ENCODE assay signal across 1 cellular context in the genomic region with DNA sequence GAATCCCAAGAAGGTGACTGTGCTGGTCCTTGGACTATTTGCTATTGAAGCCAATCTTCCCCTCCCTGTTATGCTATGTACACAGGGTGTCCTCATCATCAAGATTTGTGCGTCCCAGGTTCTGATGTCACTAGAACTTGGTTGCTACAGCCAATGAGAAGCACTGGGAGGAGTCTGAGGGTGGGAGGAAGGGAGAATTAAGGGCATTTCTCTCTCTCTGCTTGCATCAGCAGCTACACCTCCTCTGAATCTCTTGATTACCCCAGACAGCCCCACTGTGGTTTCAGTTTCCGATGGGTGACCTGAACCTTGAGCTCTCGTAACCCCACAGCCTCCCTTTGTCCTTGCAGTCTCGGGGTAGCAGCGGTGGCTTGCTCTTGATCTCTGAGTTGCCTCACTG.
TF ChIP-seq lines count a peak whose summit lies in the region.

No MANE protein-coding gene starts in this region.

TF ChIP-seq in K562, 482 proteins besides CTCF, POLR2A, EP300 and RAD21 (continued from another document):
- TF ChIP-seq, protein P1, sequence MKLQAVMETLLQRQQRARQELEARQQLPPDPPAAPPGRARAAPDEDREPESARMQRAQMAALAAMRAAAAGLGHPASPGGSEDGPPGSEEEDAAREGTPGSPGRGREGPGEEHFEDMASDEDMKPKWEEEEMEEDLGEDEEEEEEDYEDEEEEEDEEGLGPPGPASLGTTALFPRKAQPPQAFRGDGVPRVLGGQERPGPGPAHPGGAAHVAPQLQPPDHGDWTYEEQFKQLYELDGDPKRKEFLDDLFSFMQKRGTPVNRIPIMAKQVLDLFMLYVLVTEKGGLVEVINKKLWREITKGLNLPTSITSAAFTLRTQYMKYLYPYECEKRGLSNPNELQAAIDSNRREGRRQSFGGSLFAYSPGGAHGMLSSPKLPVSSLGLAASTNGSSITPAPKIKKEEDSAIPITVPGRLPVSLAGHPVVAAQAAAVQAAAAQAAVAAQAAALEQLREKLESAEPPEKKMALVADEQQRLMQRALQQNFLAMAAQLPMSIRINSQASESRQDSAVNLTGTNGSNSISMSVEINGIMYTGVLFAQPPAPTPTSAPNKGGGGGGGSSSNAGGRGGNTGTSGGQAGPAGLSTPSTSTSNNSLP (IDR thresholded peaks at IDR 0.05; ENCODE audit: borderline replicate concordance, low read depth, low read length): no peak
- TF ChIP-seq, protein P2, sequence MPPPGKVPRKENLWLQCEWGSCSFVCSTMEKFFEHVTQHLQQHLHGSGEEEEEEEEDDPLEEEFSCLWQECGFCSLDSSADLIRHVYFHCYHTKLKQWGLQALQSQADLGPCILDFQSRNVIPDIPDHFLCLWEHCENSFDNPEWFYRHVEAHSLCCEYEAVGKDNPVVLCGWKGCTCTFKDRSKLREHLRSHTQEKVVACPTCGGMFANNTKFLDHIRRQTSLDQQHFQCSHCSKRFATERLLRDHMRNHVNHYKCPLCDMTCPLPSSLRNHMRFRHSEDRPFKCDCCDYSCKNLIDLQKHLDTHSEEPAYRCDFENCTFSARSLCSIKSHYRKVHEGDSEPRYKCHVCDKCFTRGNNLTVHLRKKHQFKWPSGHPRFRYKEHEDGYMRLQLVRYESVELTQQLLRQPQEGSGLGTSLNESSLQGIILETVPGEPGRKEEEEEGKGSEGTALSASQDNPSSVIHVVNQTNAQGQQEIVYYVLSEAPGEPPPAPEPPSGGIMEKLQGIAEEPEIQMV (tag; conservative IDR thresholded peaks at IDR 0.05; ENCODE audit: low read depth): no peak
- TF ChIP-seq EWSR1 (IDR thresholded peaks at IDR 0.05; ENCODE audit: borderline replicate concordance, low read depth, partially characterized antibody): no peak
- no peak for TF ChIP-seq SREBF1 (IDR thresholded peaks at IDR 0.05; ENCODE audit: borderline replicate concordance, low read depth, low read length)
- no peak for TF ChIP-seq HMG20A (CRISPR knock-in tag; conservative IDR thresholded peaks at IDR 0.05)
- no peak for TF ChIP-seq POLR2H (tag; IDR thresholded peaks at IDR 0.05; ENCODE audit: low read depth)
- TF ChIP-seq, protein P3, sequence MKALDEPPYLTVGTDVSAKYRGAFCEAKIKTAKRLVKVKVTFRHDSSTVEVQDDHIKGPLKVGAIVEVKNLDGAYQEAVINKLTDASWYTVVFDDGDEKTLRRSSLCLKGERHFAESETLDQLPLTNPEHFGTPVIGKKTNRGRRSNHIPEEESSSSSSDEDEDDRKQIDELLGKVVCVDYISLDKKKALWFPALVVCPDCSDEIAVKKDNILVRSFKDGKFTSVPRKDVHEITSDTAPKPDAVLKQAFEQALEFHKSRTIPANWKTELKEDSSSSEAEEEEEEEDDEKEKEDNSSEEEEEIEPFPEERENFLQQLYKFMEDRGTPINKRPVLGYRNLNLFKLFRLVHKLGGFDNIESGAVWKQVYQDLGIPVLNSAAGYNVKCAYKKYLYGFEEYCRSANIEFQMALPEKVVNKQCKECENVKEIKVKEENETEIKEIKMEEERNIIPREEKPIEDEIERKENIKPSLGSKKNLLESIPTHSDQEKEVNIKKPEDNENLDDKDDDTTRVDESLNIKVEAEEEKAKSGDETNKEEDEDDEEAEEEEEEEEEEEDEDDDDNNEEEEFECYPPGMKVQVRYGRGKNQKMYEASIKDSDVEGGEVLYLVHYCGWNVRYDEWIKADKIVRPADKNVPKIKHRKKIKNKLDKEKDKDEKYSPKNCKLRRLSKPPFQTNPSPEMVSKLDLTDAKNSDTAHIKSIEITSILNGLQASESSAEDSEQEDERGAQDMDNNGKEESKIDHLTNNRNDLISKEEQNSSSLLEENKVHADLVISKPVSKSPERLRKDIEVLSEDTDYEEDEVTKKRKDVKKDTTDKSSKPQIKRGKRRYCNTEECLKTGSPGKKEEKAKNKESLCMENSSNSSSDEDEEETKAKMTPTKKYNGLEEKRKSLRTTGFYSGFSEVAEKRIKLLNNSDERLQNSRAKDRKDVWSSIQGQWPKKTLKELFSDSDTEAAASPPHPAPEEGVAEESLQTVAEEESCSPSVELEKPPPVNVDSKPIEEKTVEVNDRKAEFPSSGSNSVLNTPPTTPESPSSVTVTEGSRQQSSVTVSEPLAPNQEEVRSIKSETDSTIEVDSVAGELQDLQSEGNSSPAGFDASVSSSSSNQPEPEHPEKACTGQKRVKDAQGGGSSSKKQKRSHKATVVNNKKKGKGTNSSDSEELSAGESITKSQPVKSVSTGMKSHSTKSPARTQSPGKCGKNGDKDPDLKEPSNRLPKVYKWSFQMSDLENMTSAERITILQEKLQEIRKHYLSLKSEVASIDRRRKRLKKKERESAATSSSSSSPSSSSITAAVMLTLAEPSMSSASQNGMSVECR (CRISPR knock-in tag; IDR thresholded peaks at IDR 0.05): no peak
- TF ChIP-seq SMAD4 (CRISPR knock-in tag; conservative IDR thresholded peaks at IDR 0.05): peak; percentile 58; the same call in 1 of the 2 replicates
- TF ChIP-seq KLF6 (CRISPR knock-in tag; IDR thresholded peaks at IDR 0.05; ENCODE audit: borderline replicate concordance): no peak
- no peak for TF ChIP-seq ELF1 (tag; IDR thresholded peaks at IDR 0.05)
- TF ChIP-seq, protein P4, sequence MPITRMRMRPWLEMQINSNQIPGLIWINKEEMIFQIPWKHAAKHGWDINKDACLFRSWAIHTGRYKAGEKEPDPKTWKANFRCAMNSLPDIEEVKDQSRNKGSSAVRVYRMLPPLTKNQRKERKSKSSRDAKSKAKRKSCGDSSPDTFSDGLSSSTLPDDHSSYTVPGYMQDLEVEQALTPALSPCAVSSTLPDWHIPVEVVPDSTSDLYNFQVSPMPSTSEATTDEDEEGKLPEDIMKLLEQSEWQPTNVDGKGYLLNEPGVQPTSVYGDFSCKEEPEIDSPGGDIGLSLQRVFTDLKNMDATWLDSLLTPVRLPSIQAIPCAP (CRISPR knock-in tag; IDR thresholded peaks at IDR 0.05; ENCODE audit: borderline replicate concordance): no peak
- TF ChIP-seq ATF1 (CRISPR knock-in tag; IDR thresholded peaks at IDR 0.05): no peak
- peak; percentile 72 for TF ChIP-seq ATF1 (tag; IDR thresholded peaks at IDR 0.05)
- TF ChIP-seq SMARCC2 (IDR thresholded peaks at IDR 0.05; ENCODE audit: low read depth): no peak
- TF ChIP-seq CAMTA2 (CRISPR knock-in tag; conservative IDR thresholded peaks at IDR 0.05): no peak
- TF ChIP-seq GABPA (tag; conservative IDR thresholded peaks at IDR 0.05; ENCODE audit: low read depth): no peak
- peak in 1 of 2 experiments; percentile 39; a peak in 1 of 4 replicates for TF ChIP-seq RCOR1 (IDR thresholded peaks at IDR 0.05; ENCODE audit: borderline replicate concordance in 1 of 2, low read depth in 2 of 2, low read length in 2 of 2)
- peak; percentile 25 for TF ChIP-seq MEIS2 (IDR thresholded peaks at IDR 0.05; ENCODE audit: partially characterized antibody)
- TF ChIP-seq SRSF1 (IDR thresholded peaks at IDR 0.05; ENCODE audit: low read depth, low read length): no peak
- peak; percentile 61; the same call in 1 of the 2 replicates for TF ChIP-seq ATF7 (IDR thresholded peaks at IDR 0.05)
- TF ChIP-seq NR2C2 (CRISPR knock-in tag; IDR thresholded peaks at IDR 0.05): no peak
- peak; percentile 73; the same call in 1 of the 2 replicates for TF ChIP-seq NR2C2 (tag; IDR thresholded peaks at IDR 0.05)
- TF ChIP-seq RBM34 (IDR thresholded peaks at IDR 0.05; ENCODE audit: borderline replicate concordance, insufficient read depth, low read length): no peak
- TF ChIP-seq, protein P5, sequence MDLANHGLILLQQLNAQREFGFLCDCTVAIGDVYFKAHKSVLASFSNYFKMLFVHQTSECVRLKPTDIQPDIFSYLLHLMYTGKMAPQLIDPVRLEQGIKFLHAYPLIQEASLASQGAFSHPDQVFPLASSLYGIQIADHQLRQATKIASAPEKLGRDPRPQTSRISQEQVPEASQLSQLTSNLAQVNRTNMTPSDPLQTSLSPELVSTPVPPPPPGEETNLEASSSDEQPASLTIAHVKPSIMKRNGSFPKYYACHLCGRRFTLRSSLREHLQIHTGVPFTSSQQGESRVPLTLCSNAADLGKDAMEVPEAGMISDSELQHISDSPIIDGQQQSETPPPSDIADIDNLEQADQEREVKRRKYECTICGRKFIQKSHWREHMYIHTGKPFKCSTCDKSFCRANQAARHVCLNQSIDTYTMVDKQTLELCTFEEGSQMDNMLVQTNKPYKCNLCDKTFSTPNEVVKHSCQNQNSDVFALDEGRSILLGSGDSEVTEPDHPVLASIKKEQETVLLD (IDR thresholded peaks at IDR 0.05): no peak
- TF ChIP-seq, protein P6, sequence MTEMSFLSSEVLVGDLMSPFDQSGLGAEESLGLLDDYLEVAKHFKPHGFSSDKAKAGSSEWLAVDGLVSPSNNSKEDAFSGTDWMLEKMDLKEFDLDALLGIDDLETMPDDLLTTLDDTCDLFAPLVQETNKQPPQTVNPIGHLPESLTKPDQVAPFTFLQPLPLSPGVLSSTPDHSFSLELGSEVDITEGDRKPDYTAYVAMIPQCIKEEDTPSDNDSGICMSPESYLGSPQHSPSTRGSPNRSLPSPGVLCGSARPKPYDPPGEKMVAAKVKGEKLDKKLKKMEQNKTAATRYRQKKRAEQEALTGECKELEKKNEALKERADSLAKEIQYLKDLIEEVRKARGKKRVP (CRISPR knock-in tag; IDR thresholded peaks at IDR 0.05): 0 out of 2 replicates have a peak, but pooled peaks have one; percentile 11
- TF ChIP-seq ESRRA (IDR thresholded peaks at IDR 0.05; ENCODE audit: borderline replicate concordance, low read depth): peak; percentile 76; the same call in 1 of the 2 replicates
- no peak for TF ChIP-seq ZNF707 (CRISPR knock-in tag; conservative IDR thresholded peaks at IDR 0.05)
- no peak for TF ChIP-seq ZNF263 (CRISPR knock-in tag; IDR thresholded peaks at IDR 0.05; ENCODE audit: borderline replicate concordance)
- peak; percentile 65 for TF ChIP-seq CTBP1 (IDR thresholded peaks at IDR 0.05; ENCODE audit: borderline replicate concordance)
- TF ChIP-seq, protein P7, sequence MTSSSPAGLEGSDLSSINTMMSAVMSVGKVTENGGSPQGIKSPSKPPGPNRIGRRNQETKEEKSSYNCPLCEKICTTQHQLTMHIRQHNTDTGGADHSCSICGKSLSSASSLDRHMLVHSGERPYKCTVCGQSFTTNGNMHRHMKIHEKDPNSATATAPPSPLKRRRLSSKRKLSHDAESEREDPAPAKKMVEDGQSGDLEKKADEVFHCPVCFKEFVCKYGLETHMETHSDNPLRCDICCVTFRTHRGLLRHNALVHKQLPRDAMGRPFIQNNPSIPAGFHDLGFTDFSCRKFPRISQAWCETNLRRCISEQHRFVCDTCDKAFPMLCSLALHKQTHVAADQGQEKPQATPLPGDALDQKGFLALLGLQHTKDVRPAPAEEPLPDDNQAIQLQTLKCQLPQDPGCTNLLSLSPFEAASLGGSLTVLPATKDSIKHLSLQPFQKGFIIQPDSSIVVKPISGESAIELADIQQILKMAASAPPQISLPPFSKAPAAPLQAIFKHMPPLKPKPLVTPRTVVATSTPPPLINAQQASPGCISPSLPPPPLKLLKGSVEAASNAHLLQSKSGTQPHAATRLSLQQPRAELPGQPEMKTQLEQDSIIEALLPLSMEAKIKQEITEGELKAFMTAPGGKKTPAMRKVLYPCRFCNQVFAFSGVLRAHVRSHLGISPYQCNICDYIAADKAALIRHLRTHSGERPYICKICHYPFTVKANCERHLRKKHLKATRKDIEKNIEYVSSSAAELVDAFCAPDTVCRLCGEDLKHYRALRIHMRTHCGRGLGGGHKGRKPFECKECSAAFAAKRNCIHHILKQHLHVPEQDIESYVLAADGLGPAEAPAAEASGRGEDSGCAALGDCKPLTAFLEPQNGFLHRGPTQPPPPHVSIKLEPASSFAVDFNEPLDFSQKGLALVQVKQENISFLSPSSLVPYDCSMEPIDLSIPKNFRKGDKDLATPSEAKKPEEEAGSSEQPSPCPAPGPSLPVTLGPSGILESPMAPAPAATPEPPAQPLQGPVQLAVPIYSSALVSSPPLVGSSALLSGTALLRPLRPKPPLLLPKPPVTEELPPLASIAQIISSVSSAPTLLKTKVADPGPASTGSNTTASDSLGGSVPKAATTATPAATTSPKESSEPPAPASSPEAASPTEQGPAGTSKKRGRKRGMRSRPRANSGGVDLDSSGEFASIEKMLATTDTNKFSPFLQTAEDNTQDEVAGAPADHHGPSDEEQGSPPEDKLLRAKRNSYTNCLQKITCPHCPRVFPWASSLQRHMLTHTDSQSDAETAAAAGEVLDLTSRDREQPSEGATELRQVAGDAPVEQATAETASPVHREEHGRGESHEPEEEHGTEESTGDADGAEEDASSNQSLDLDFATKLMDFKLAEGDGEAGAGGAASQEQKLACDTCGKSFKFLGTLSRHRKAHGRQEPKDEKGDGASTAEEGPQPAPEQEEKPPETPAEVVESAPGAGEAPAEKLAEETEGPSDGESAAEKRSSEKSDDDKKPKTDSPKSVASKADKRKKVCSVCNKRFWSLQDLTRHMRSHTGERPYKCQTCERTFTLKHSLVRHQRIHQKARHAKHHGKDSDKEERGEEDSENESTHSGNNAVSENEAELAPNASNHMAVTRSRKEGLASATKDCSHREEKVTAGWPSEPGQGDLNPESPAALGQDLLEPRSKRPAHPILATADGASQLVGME (CRISPR knock-in tag; IDR thresholded peaks at IDR 0.05): peak; percentile 45; the same call in 1 of the 2 replicates
- TF ChIP-seq NELFE (IDR thresholded peaks at IDR 0.05; ENCODE audit: insufficient read depth, insufficient read length): no peak
- no peak for TF ChIP-seq PHF21A (IDR thresholded peaks at IDR 0.05; ENCODE audit: borderline replicate concordance, low read depth)
- peak; percentile 74 for TF ChIP-seq NFYB (IDR thresholded peaks at IDR 0.05; ENCODE audit: extremely low read depth, insufficient read length)
- TF ChIP-seq ZNF785 (CRISPR knock-in tag; IDR thresholded peaks at IDR 0.05): no peak
